ENCODE assay signal across 19 cellular contexts in the genomic region with DNA sequence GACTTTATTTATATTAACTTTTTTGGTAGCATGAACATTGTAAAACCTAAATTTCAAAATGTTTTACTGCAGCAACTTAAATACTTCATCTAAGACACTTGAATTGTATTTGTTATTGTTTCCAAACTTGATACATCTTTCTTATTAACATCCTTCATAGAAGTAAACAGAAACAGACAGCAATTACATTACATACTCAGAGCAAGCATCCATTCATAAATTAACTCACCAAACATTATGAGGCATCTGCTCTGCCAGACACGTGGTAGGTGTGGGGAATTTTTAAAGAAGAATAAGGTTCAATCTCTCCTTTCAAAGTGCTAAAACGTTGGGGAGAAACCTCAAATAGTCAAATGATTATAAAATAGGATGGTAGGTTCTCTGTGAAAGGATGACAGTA.
DNase-seq lines count a peak whose midpoint lies in the region; ATAC-seq and TF ChIP-seq lines count a peak whose summit lies in the region.
"Had no signal": no experiment of that assay in that cellular context is flagged by ENCODE, and none has a peak within 500 bp of the region (broad histone marks: within the 10 kb centered on the region; RNA-seq: fewer than 3 reads in every experiment).

No MANE protein-coding gene starts in this region.

- peak; percentile 21 for DNase-seq in AG10803 (ENCODE audit: low read depth)
- DNase-seq in HCEC 1CT: peak; percentile 52
- DNase-seq in adipocyte (ENCODE audit: low read depth): peak; percentile 37
- no peak for DNase-seq in mesenchymal stem cell
- no peak for DNase-seq in SW 1271 (lab: John Stamatoyannopoulos, UW)
- no peak for DNase-seq in H7
- no peak for DNase-seq in aorta
- DNase-seq in glomerular visceral epithelial cell (ENCODE audit: extremely low spot score): no peak
- DNase-seq: BE2C; CD4-positive, alpha-beta T cell; H9; MV-4-11; NCI-H1417; NCI-H187 treated with DMSO at 0.1 percent for 48 hours; NCI-H2171; NCI-H446; NCI-H69; RPMI8226; T-helper 1 cell had no signal

- ATAC-seq in aorta (ENCODE audit: low FRiP score): no peak

- H3K9me3 ChIP-seq in adipocyte (ENCODE audit: control insufficient read depth, low read length) (no peaks in the 10 kb centered on the region), mesenchymal stem cell (ENCODE audit: control insufficient read depth, low read length) (no peaks in the 10 kb centered on the region), aorta (ENCODE audit: control insufficient read depth, low read length) (no peaks in the 10 kb centered on the region)
- H3K9me3 ChIP-seq: BE2C had no signal

- intact Hi-C loops in aorta (cut with DNase I): no loop called here

- no peak overlapping the region for H2BK120ac ChIP-seq in mesenchymal stem cell (ENCODE audit: low read depth, low read length)

- H2AFZ ChIP-seq in mesenchymal stem cell (ENCODE audit: low read depth, low read length): no peak overlapping the region

- peak overlapping the region in 1 of 2 experiments; percentile 9 for H3K18ac ChIP-seq in mesenchymal stem cell (ENCODE audit: low read depth in 1 of 2, low read length in 2 of 2)

- H4K91ac ChIP-seq in mesenchymal stem cell (ENCODE audit: low read length): no peak overlapping the region

- H3K27me3 ChIP-seq in adipocyte (replicated peaks; ENCODE audit: control insufficient read depth, insufficient read depth, low read length): no peaks in the 10 kb centered on the region
- H3K27me3 ChIP-seq in mesenchymal stem cell (ENCODE audit: control insufficient read depth in 1 of 2, insufficient read depth in 1 of 2, low read length in 2 of 2): no peaks in the 10 kb centered on the region
- no peaks in the 10 kb centered on the region for H3K27me3 ChIP-seq in H7 (ENCODE audit: control insufficient read depth, insufficient read depth, low read length)
- H3K27me3 ChIP-seq in aorta (ENCODE audit: control insufficient read depth in 1 of 2, insufficient read depth in 2 of 2, low read length in 1 of 2): no peaks in the 10 kb centered on the region
- H3K27me3 ChIP-seq: BE2C had no signal

- no peak overlapping the region for H2BK5ac ChIP-seq in mesenchymal stem cell (ENCODE audit: low read depth, low read length, poor library complexity, severe bottlenecking)

- no peak overlapping the region for H2BK12ac ChIP-seq in mesenchymal stem cell (ENCODE audit: low read length in 2 of 2)

- H3K4me3 ChIP-seq in AG10803 (ENCODE audit: low read length) (no peak overlapping the region), adipocyte (ENCODE audit: low read length) (no peak overlapping the region), mesenchymal stem cell (ENCODE audit: insufficient read depth in 1 of 2, low read depth in 1 of 2, low read length in 2 of 2) (peak overlapping the region in 1 of 2 experiments; percentile 47), H7 (ENCODE audit: insufficient read depth, low read depth, low read length) (no peak overlapping the region), aorta (ENCODE audit: low read length in 2 of 2) (no peak overlapping the region)

- no peaks in the 10 kb centered on the region for H3K79me1 ChIP-seq in mesenchymal stem cell (replicated peaks; ENCODE audit: low read length, poor library complexity, severe bottlenecking)

- no peak overlapping the region for H4K8ac ChIP-seq in mesenchymal stem cell (ENCODE audit: low read length)

- H3K4me2 ChIP-seq in mesenchymal stem cell (ENCODE audit: low read length, poor library complexity, severe bottlenecking): no peak overlapping the region

- no peak for TF ChIP-seq CTCF in AG10803 (conservative IDR thresholded peaks at IDR 0.05; ENCODE audit: low read length)

- H3K9ac ChIP-seq in adipocyte (ENCODE audit: low read length) (no peak overlapping the region), mesenchymal stem cell (ENCODE audit: low read length) (peak overlapping the region; percentile 43)

- no peak overlapping the region for H3K23ac ChIP-seq in mesenchymal stem cell (ENCODE audit: low read length in 2 of 2)

- H3K4me1 ChIP-seq in adipocyte (ENCODE audit: control insufficient read depth, insufficient read depth, low read length): peaks cover 13% of the 10 kb centered on the region
- peaks cover 1% of the 10 kb centered on the region for H3K4me1 ChIP-seq in mesenchymal stem cell (ENCODE audit: control insufficient read depth, insufficient read depth, low read depth, low read length)
- H3K4me1 ChIP-seq in aorta (ENCODE audit: control insufficient read depth in 1 of 2, insufficient read depth in 2 of 2, low read length in 2 of 2): peaks cover 0 to 6% of the 10 kb centered on the region in 2 donors
- H3K4me1 ChIP-seq: BE2C had no signal

- WGBS in mesenchymal stem cell: 21% methylated on average over 2 of the region's 2 CpGs
- WGBS in aorta, 2 donors: 58 to 63% methylated on average over 2 of the region's 2 CpGs

- H3K14ac ChIP-seq in mesenchymal stem cell (ENCODE audit: low read length in 2 of 2): no peak overlapping the region

- no peak overlapping the region for H3K27ac ChIP-seq in mesenchymal stem cell (ENCODE audit: low read length, poor library complexity, severe bottlenecking)
- H3K27ac ChIP-seq in aorta (ENCODE audit: low read depth in 1 of 2, low read length in 2 of 2): no peak overlapping the region

- no peak overlapping the region for H2BK15ac ChIP-seq in mesenchymal stem cell (ENCODE audit: low read depth, poor library complexity, severe bottlenecking)

- no peak overlapping the region for H2AK5ac ChIP-seq in mesenchymal stem cell (ENCODE audit: low read length, severe bottlenecking)

- H3K4ac ChIP-seq in mesenchymal stem cell (ENCODE audit: low read depth in 1 of 2, low read length in 2 of 2): no peak overlapping the region

- no peaks in the 10 kb centered on the region for H3K36me3 ChIP-seq in adipocyte (ENCODE audit: control insufficient read depth, insufficient read depth, low read length, severe bottlenecking)
- no peaks in the 10 kb centered on the region for H3K36me3 ChIP-seq in mesenchymal stem cell (ENCODE audit: control insufficient read depth in 1 of 2, insufficient read depth in 2 of 2, low read depth in 1 of 2, low read length in 2 of 2)
- H3K36me3 ChIP-seq in H7 (replicated peaks; ENCODE audit: control insufficient read depth, insufficient read depth, low read length): no peaks in the 10 kb centered on the region
- no peaks in the 10 kb centered on the region for H3K36me3 ChIP-seq in aorta (ENCODE audit: control insufficient read depth in 1 of 2, insufficient read depth in 2 of 2, low read length in 1 of 2)
- H3K36me3 ChIP-seq: BE2C had no signal

Comparison
In these comparisons a context has a peak if more than half of its experiments do, and no peak if none do; other contexts are left out.
1. DNase-seq: peak in AG10803 (single experiment), HCEC 1CT (single experiment) and adipocyte (single experiment); none in mesenchymal stem cell (single experiment), SW 1271 (0 of 2), H7 (single experiment), aorta (0 of 2) and glomerular visceral epithelial cell (single experiment).